In the genomic region with DNA sequence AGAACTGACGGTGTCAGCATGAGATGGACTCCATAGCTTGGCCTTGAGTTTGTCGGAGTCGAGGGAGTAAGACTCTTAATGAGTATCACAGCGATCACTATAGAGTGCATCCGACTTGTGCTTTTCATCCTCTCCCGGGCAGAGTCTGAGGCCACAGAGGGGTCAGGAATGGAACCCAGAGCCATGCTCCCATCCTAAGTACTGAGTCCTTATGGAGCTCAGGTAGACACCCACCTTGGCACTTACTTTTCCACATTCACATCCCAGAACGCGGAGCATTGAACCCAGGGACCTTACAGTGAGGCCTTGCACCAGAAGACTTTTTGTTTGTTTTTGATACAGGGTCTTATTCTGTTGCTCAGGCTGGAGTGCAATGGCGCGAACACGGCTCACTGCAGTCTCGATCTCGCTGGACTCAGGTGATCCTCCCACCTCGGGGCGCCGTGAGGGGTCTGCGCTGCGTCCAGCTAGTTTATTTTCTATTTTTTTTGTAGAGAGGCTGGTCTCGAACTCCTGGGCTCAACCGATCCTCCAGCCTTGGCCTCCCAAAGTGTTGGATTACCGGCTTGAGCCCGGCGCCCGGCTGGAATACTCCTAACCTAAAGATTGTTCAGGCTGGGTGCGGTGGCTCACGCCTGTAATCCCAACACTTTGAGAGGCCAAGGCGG, we compare ENCODE assay signal across 8 cellular contexts. TPM values are rescaled to one million over a fixed set of nuclear protein-coding genes. Genes with fewer than 3 reads are reported as not detected.
DNase-seq lines count a peak whose midpoint lies in the region; ATAC-seq and TF ChIP-seq lines count a peak whose summit lies in the region.

No MANE protein-coding gene starts in this region.

- peak; percentile 19 for ATAC-seq in RWPE2 (ENCODE audit: low read depth)
- ATAC-seq in HG03442 (IDR thresholded peaks at IDR 0.05; ENCODE audit: unreplicated experiment), result no peak

- peaks cover 48% of the 10 kb centered on the region for H3K79me2 ChIP-seq in neural cell (replicated peaks; ENCODE audit: insufficient read depth, low read length)

- H3K4me1 ChIP-seq in ES-I3 (ENCODE audit: insufficient read depth, low read length) (peaks cover 14% of the 10 kb centered on the region), RWPE2 (ENCODE audit: insufficient read depth, poor library complexity, severe bottlenecking) (peaks cover 19% of the 10 kb centered on the region), esophagus (ENCODE audit: control insufficient read depth in 2 of 2, insufficient read depth in 2 of 2, low read length in 1 of 2) (peaks cover 0 to 7% of the 10 kb centered on the region in 2 donors)

- TF ChIP-seq EP300 in neural cell (conservative IDR thresholded peaks at IDR 0.05; ENCODE audit: poor library complexity, severe bottlenecking), result no peak

- TF ChIP-seq CTCF in HFF-Myc (IDR thresholded peaks at IDR 0.05; ENCODE audit: low read depth, low read length, missing control alignments), result no peak
- TF ChIP-seq CTCF in RWPE2 (IDR thresholded peaks at IDR 0.05; ENCODE audit: poor library complexity, severe bottlenecking), result no peak
- no peak for TF ChIP-seq CTCF in neural cell (IDR thresholded peaks at IDR 0.05; ENCODE audit: poor library complexity, severe bottlenecking)

- no peaks in the 10 kb centered on the region for H3K9me2 ChIP-seq in neural cell (ENCODE audit: insufficient read depth, low read length)

- peak overlapping the region; percentile 91 for H3K4me2 ChIP-seq in neural cell (ENCODE audit: low read length)

- H3K9me3 ChIP-seq in ES-I3 (ENCODE audit: control insufficient read depth, insufficient read depth, low read length) (no peaks in the 10 kb centered on the region), RWPE2 (ENCODE audit: severe bottlenecking) (no peaks in the 10 kb centered on the region), esophagus (ENCODE audit: control insufficient read depth in 2 of 2, insufficient read depth in 1 of 2, low read depth in 1 of 2, low read length in 1 of 2) (no peaks in the 10 kb centered on the region), neural cell (ENCODE audit: low read length) (no peaks in the 10 kb centered on the region)

- peaks cover 8% of the 10 kb centered on the region for H4K20me1 ChIP-seq in neural cell (ENCODE audit: insufficient read depth)

- no peaks in the 10 kb centered on the region for H3K27me3 ChIP-seq in RWPE2 (ENCODE audit: insufficient read depth, poor library complexity, severe bottlenecking)
- no peaks in the 10 kb centered on the region for H3K27me3 ChIP-seq in esophagus (ENCODE audit: control insufficient read depth in 1 of 2, insufficient read depth in 2 of 2, low read length in 2 of 2)
- no peaks in the 10 kb centered on the region for H3K27me3 ChIP-seq in neural cell (ENCODE audit: insufficient read depth, low read depth, low read length)

- WGBS in esophagus, 2 donors, result 67% methylated on average over 27 of the region's 27 CpGs

- H3K9ac ChIP-seq in ES-I3 (ENCODE audit: low read depth, low read length) (peak overlapping the region; percentile 73), neural cell (ENCODE audit: low read length) (peak overlapping the region; percentile 95)

- TF ChIP-seq RAD21 in neural cell (conservative IDR thresholded peaks at IDR 0.05), result no peak

- peaks cover 13% of the 10 kb centered on the region for H3K36me3 ChIP-seq in ES-I3 (ENCODE audit: insufficient read depth, low read length)
- peaks cover 24% of the 10 kb centered on the region for H3K36me3 ChIP-seq in RWPE2 (ENCODE audit: low read depth)
- peaks cover 0 to 4% of the 10 kb centered on the region in 2 donors for H3K36me3 ChIP-seq in esophagus (ENCODE audit: control insufficient read depth in 2 of 2, insufficient read depth in 2 of 2, low read length in 1 of 2)
- peaks cover 4% of the 10 kb centered on the region for H3K36me3 ChIP-seq in neural cell (ENCODE audit: insufficient read depth, low read length)

- peaks cover 7% of the 10 kb centered on the region for H3F3A ChIP-seq in neural cell (ENCODE audit: insufficient read depth, low read length, poor library complexity, severe bottlenecking)

- H3K4me3 ChIP-seq in HFF-Myc (replicated peaks; ENCODE audit: low read depth, low read length), result peak overlapping the region; percentile 79
- peak overlapping the region; percentile 99 for H3K4me3 ChIP-seq in RWPE2 (ENCODE audit: severe bottlenecking)
- H3K4me3 ChIP-seq in esophagus (ENCODE audit: low read depth in 1 of 2, low read length in 2 of 2), result peak overlapping the region; percentile 94 to 95
- H3K4me3 ChIP-seq in neural cell (ENCODE audit: low read length), result peak overlapping the region; percentile 97

- peak overlapping the region; percentile 78 for H2AFZ ChIP-seq in neural cell (ENCODE audit: low read depth, low read length)

- no peak for DNase-seq in HFF-Myc (ENCODE audit: extremely low read depth, low read depth)
- DNase-seq in RWPE2 (ENCODE audit: low spot score), result no peak
- no peak for DNase-seq in NCI-H2029 treated with DMSO at 0.1 percent for 48 hours (lab: John Stamatoyannopoulos, UW)
- DNase-seq in cortex of kidney (lab: John Stamatoyannopoulos, UW), result no peak

- H3K27ac ChIP-seq in RWPE2 (ENCODE audit: poor library complexity, severe bottlenecking), result peak overlapping the region; percentile 88
- peak overlapping the region; percentile 89 to 93 for H3K27ac ChIP-seq in esophagus (ENCODE audit: low read depth in 2 of 2, low read length in 1 of 2)
- H3K27ac ChIP-seq in neural cell (ENCODE audit: low read length), result peak overlapping the region; percentile 95

TF ChIP-seq in neural cell, 6 proteins besides CTCF, POLR2A, EP300 and RAD21:
- TF ChIP-seq SMC3 (conservative IDR thresholded peaks at IDR 0.05; ENCODE audit: poor library complexity), result no peak
- TF ChIP-seq, protein P1, sequence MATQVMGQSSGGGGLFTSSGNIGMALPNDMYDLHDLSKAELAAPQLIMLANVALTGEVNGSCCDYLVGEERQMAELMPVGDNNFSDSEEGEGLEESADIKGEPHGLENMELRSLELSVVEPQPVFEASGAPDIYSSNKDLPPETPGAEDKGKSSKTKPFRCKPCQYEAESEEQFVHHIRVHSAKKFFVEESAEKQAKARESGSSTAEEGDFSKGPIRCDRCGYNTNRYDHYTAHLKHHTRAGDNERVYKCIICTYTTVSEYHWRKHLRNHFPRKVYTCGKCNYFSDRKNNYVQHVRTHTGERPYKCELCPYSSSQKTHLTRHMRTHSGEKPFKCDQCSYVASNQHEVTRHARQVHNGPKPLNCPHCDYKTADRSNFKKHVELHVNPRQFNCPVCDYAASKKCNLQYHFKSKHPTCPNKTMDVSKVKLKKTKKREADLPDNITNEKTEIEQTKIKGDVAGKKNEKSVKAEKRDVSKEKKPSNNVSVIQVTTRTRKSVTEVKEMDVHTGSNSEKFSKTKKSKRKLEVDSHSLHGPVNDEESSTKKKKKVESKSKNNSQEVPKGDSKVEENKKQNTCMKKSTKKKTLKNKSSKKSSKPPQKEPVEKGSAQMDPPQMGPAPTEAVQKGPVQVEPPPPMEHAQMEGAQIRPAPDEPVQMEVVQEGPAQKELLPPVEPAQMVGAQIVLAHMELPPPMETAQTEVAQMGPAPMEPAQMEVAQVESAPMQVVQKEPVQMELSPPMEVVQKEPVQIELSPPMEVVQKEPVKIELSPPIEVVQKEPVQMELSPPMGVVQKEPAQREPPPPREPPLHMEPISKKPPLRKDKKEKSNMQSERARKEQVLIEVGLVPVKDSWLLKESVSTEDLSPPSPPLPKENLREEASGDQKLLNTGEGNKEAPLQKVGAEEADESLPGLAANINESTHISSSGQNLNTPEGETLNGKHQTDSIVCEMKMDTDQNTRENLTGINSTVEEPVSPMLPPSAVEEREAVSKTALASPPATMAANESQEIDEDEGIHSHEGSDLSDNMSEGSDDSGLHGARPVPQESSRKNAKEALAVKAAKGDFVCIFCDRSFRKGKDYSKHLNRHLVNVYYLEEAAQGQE (IDR thresholded peaks at IDR 0.05; ENCODE audit: borderline replicate concordance), result no peak
- TF ChIP-seq MXI1 (conservative IDR thresholded peaks at IDR 0.05; ENCODE audit: poor library complexity, severe bottlenecking), result no peak
- TF ChIP-seq POLR2AphosphoS5 (IDR thresholded peaks at IDR 0.05), result no peak
- TF ChIP-seq TAF1 (IDR thresholded peaks at IDR 0.05; ENCODE audit: low read depth), result no peak
- no peak for TF ChIP-seq EZH2 (IDR thresholded peaks at IDR 0.05; ENCODE audit: borderline replicate concordance, insufficient read depth, low read length, poor library complexity, severe bottlenecking)

RNA-seq across cellular contexts. Expression of a gene that starts 0.7 kb away (rescaled TPM):
- polyA plus RNA-seq in esophagus (100 to 1,000 TPM; 119 to 133 TPM), neural cell (263 and 289 TPM in 2 replicates)
- polyA minus RNA-seq in neural cell, result 112 and 127 TPM in 2 replicates

RNA-seq across cellular contexts. Expression of a gene that starts 24.0 kb away (rescaled TPM):
- polyA plus RNA-seq in esophagus, result 1 to 10 TPM; 6.3 to 6.8 TPM
- 43.6 and 45.3 TPM in 2 replicates for polyA plus RNA-seq in neural cell
- polyA minus RNA-seq in neural cell, result 41.4 and 47.8 TPM in 2 replicates

RNA-seq across cellular contexts. Expression of a gene that starts 24.1 kb away (rescaled TPM):
- polyA plus RNA-seq in esophagus (10 to 100 TPM; 19.2 to 28.0 TPM), neural cell (40.7 and 45.1 TPM in 2 replicates)
- 21.9 and 22.6 TPM in 2 replicates for polyA minus RNA-seq in neural cell

RNA-seq across cellular contexts. Expression of a gene that starts 25.6 kb away (rescaled TPM):
- polyA plus RNA-seq in esophagus (1,000 to 10,000 TPM; 1,023 to 1,071 TPM), neural cell (404 and 466 TPM in 2 replicates)
- polyA minus RNA-seq in neural cell, result 126 and 149 TPM in 2 replicates

RNA-seq across cellular contexts. Expression of a gene that starts 32.4 kb away (rescaled TPM):
- polyA plus RNA-seq in esophagus (1,000 to 10,000 TPM; 1,054 to 1,119 TPM), neural cell (1,801 and 2,017 TPM in 2 replicates)
- polyA minus RNA-seq in neural cell, result 363 and 381 TPM in 2 replicates
